Comparison of ENCODE assay signal across 11 cellular contexts in the genomic region with DNA sequence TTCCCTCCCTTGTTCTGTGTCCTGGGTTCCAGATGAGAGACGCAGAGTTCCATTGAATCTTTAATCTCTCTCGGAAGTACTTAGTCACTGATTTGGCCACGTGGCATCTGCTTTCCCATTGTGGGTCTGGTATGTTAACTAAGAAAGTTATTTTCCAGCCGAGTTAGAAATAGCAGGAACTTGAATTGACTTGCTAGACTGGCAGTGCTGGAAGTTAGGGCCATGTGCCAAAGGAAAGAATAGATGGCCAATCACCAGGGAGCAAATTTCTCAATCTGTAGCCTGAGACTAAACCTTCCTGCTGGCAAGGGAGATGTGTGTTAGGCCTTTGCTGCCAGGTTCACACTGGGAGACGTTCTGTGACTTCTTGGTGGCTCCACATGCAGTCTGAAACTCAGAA. TPM values are rescaled to one million over a fixed set of nuclear protein-coding genes. Genes with fewer than 3 reads are reported as not detected.
DNase-seq lines count a peak whose midpoint lies in the region; ATAC-seq and TF ChIP-seq lines count a peak whose summit lies in the region.
"Had no signal": no experiment of that assay in that cellular context is flagged by ENCODE, and none has a peak within 500 bp of the region (broad histone marks: within the 10 kb centered on the region; RNA-seq: fewer than 3 reads in every experiment).

No MANE protein-coding gene starts in this region.

- peak overlapping the region; percentile 88 to 95 for H3K27ac ChIP-seq in breast epithelium
- H3K27ac ChIP-seq in sigmoid colon = peak overlapping the region; percentile 19 to 69 (median 38)

- H3K9me3 Mint-ChIP-seq in Calu3 (ENCODE audit: low read depth, unreplicated experiment) (no peaks in the 10 kb centered on the region), HFFc6 (no peaks in the 10 kb centered on the region)
- H3K9me3 Mint-ChIP-seq: activated naive CD8-positive, alpha-beta T cell treated with anti-CD3 and anti-CD28 coated beads, Interleukin-2, amount 10 ng/mL, durations not matched to agents 7 days and 5 days had no signal

- peaks cover 3 to 25% of the 10 kb centered on the region in 2 donors for H3K4me1 ChIP-seq in breast epithelium
- peaks cover 0 to 21% (median 15%) of the 10 kb centered on the region in 4 donors for H3K4me1 ChIP-seq in sigmoid colon

- ATAC-seq in left ventricle myocardium superior = peak; percentile 92

- CTCF ChIA-PET in Calu3 (lab: Charles Lee) = no interaction called here

- H3K27me3 Mint-ChIP-seq in Calu3 (ENCODE audit: unreplicated experiment) (no peaks in the 10 kb centered on the region), HFFc6 (ENCODE audit: insufficient read depth) (peaks cover 2% of the 10 kb centered on the region; the same call in 1 of the 2 replicates)
- H3K27me3 Mint-ChIP-seq: activated naive CD8-positive, alpha-beta T cell treated with anti-CD3 and anti-CD28 coated beads, Interleukin-2, amount 10 ng/mL, durations not matched to agents 7 days and 5 days had no signal

- H3K4me3 ChIP-seq in breast epithelium (peak overlapping the region in 1 of 3 donors; percentile 21), sigmoid colon (no peak overlapping the region)

- TF ChIP-seq EP300 in sigmoid colon (IDR thresholded peaks at IDR 0.05) = no peak

- no TSS peak for BruUV-seq in Calu3 (replicated peaks; lab: Mats Ljungman, UMichigan)

- H3K4me3 Mint-ChIP-seq in Calu3 (ENCODE audit: low read depth, unreplicated experiment) (no peak overlapping the region), HFFc6 (no peak overlapping the region)
- H3K4me3 Mint-ChIP-seq: activated naive CD8-positive, alpha-beta T cell treated with anti-CD3 and anti-CD28 coated beads, Interleukin-2, amount 10 ng/mL, durations not matched to agents 7 days and 5 days had no signal

- TF ChIP-seq CTCF in Calu3 (IDR thresholded peaks at IDR 0.05; ENCODE audit: unreplicated experiment) (no peak), breast epithelium (IDR thresholded peaks at IDR 0.05) (no peak), sigmoid colon (IDR thresholded peaks at IDR 0.05) (no peak), HFFc6 (IDR thresholded peaks at IDR 0.05) (no peak)

- H3K36me3 Mint-ChIP-seq in Calu3 (ENCODE audit: insufficient read depth, unreplicated experiment) (peaks cover 13% of the 10 kb centered on the region), HFFc6 (ENCODE audit: low read depth) (peaks cover 13% of the 10 kb centered on the region; the same call in 1 of the 2 replicates)

- 16 to 63% methylated on average over 5 of the region's 5 CpGs for WGBS in sigmoid colon, 2 donors

- no peak for TF ChIP-seq POLR2A in breast epithelium (IDR thresholded peaks at IDR 0.05)
- no peak for TF ChIP-seq POLR2A in sigmoid colon (IDR thresholded peaks at IDR 0.05)

- H3K9me3 ChIP-seq in breast epithelium = no peaks in the 10 kb centered on the region
- H3K9me3 ChIP-seq in sigmoid colon = no peaks in the 10 kb centered on the region

- DNase-seq in Calu3 (no peak), breast epithelium (ENCODE audit: low spot score in 2 of 2) (peak; percentile 71 to 90), left ventricle myocardium superior (no peak), sigmoid colon (no peak), HFFc6 (no peak), posterior vena cava (ENCODE audit: low spot score) (no peak), putamen (ENCODE audit: low spot score) (no peak)
- no peak for DNase-seq in stimulated activated CD4-positive, alpha-beta T cell treated with anti-CD3 and anti-CD28 coated beads, Interleukin-1b, Interleukin-23, amount 100 ng/mL, for 48 hours
- DNase-seq: activated naive CD8-positive, alpha-beta T cell treated with anti-CD3 and anti-CD28 coated beads, Interleukin-2, amount 10 ng/mL, durations not matched to agents 7 days and 5 days; NK-92 treated with Interleukin-12 subunit alpha and Interleukin-12 subunit beta, amount 100 ng/mL, for 24 hours; stimulated activated CD4-positive, alpha-beta T cell treated with anti-CD3 and anti-CD28 coated beads, Interleukin-2, amount 100 ng/mL, for 24 hours had no signal

- H3K27me3 ChIP-seq in breast epithelium = no peaks in the 10 kb centered on the region
- no peaks in the 10 kb centered on the region for H3K27me3 ChIP-seq in sigmoid colon

- H3K27ac Mint-ChIP-seq in Calu3 (ENCODE audit: unreplicated experiment) (peak overlapping the region; percentile 53), HFFc6 (no peak overlapping the region; the same call in 1 of the 2 replicates)
- H3K27ac Mint-ChIP-seq: activated naive CD8-positive, alpha-beta T cell treated with anti-CD3 and anti-CD28 coated beads, Interleukin-2, amount 10 ng/mL, durations not matched to agents 7 days and 5 days had no signal

- intact Hi-C loops in Calu3 (cut with micrococcal nuclease; ENCODE audit: unreplicated experiment) (no loop called here), breast epithelium (cut with DNase I; ENCODE audit: low total_unique reads) (no loop called here), left ventricle myocardium superior (cut with micrococcal nuclease) (no loop called here), sigmoid colon (cut with DNase I) (loop anchor here (5.0 kb wide), 1 partner anchor 52 kb away; no protein-coding TSS in a partner anchor), posterior vena cava (cut with DNase I) (no loop called here)

- H3K36me3 ChIP-seq in breast epithelium (no peaks in the 10 kb centered on the region), sigmoid colon (peaks cover 0 to 93% (median 31%) of the 10 kb centered on the region in 4 donors)

- H3K4me1 Mint-ChIP-seq in Calu3 (ENCODE audit: low read depth, unreplicated experiment) (peaks cover 17% of the 10 kb centered on the region), HFFc6 (ENCODE audit: low read depth) (peaks cover 17% of the 10 kb centered on the region)

RNA-seq across cellular contexts. Expression of a gene that starts 24.2 kb away (rescaled TPM):
- total RNA-seq in Calu3 (2022) (0.52 and 0.83 TPM in 2 replicates), breast epithelium (under 1 TPM; 0.16 to 0.66 (median 0.29) TPM), left ventricle myocardium superior (0.37 TPM), sigmoid colon (under 1 TPM; 0.28 to 0.99 (median 0.38) TPM), posterior vena cava (under 1 TPM; 0.14 to 0.38 TPM)
- polyA plus RNA-seq in sigmoid colon = under 1 TPM in 1 of 3 donors, not detected in 2; 0.32 TPM
- under 1 TPM in 4 of 6 experiments, not detected in 2; 0.07 to 0.17 (median 0.11) TPM for total RNA-seq in HFFc6 (2021; fragmentation: NEBNext Ultra II Directional; extraction: Animal tissue kit (Norgen Biotek cat#: 25700))

Comparison
In these comparisons a context has a peak if more than half of its experiments do, and no peak if none do; other contexts are left out.
1. DNase-seq: peak in breast epithelium (2 of 2); none in Calu3 (single experiment), left ventricle myocardium superior (single experiment), sigmoid colon (single experiment), HFFc6 (single experiment), posterior vena cava (single experiment), putamen (single experiment) and stimulated activated CD4-positive, alpha-beta T cell treated with anti-CD3 and anti-CD28 coated beads, Interleukin-1b, Interleukin-23, amount 100 ng/mL, for 48 hours (single experiment).